Comparison of ENCODE assay signal across 10 cellular contexts in the genomic region with DNA sequence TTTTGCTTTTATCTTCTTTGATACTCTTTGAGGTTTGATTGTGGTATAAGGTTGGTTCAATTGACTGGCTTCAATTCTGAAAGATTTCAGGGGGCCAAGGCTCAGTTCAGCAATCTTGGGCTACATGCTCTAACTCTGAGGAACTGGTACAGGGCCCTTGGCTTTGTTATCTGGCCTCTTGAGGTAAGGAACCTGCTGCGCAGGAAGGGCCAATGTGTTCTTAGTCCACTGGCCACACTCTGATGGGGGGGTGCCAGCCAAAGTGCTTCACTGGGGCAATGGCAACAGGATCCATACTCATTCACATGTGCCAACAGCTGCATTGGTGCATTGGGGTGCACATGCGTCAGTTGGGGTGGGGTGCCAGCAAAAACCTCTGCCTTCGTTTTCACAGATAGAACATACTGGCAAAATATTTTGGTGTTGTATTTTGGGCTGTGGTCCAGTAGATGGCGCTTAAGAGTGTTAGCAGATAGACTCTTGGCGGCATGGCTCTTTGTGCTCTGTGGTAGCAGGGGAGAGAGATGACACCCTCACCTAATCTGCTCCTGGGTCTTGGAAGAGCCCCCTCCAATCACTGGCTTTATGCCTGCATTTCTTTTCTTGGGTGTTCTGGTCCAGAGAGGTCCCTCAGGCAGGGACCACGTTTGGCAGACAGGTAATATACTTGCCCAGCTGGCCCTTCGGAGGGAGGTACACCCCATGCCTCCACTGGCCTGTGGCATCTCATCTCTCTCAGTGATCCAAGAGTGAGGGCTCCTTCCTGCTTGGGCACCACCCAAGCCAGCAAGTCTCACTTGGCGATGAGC. TPM values are rescaled to one million over a fixed set of nuclear protein-coding genes. Genes with fewer than 3 reads are reported as not detected.
DNase-seq lines count a peak whose midpoint lies in the region; ATAC-seq, FAIRE-seq and TF ChIP-seq lines count a peak whose summit lies in the region.
"Had no signal": no experiment of that assay in that cellular context is flagged by ENCODE, and none has a peak within 500 bp of the region (broad histone marks: within the 10 kb centered on the region; RNA-seq: fewer than 3 reads in every experiment).

No MANE protein-coding gene starts in this region.

- TF ChIP-seq POLR2A in H54 (IDR thresholded peaks at IDR 0.05; ENCODE audit: low read depth, low read length) (no peak), thyroid gland (IDR thresholded peaks at IDR 0.05) (no peak)

- peak; percentile 69 for TF ChIP-seq CTCF in fibroblast of mammary gland (conservative IDR thresholded peaks at IDR 0.05; ENCODE audit: control insufficient read depth, insufficient read depth, low read depth, low read length)
- no peak for TF ChIP-seq CTCF in thyroid gland (IDR thresholded peaks at IDR 0.05)

- POLR2A ChIA-PET in CD8-positive, alpha-beta memory T cell (lab: Charles Lee), result no interaction called here

- H3K4me1 ChIP-seq in NT2/D1 (ENCODE audit: insufficient read depth, insufficient read length) (no peaks in the 10 kb centered on the region), thyroid gland (no peaks in the 10 kb centered on the region)
- no peaks in the 10 kb centered on the region for H3K4me1 ChIP-seq in CD8-positive, alpha-beta memory T cell (ENCODE audit: insufficient read depth, low read length)
- H3K4me1 ChIP-seq: heart left ventricle had no signal

- no peaks in the 10 kb centered on the region for H3K36me3 Mint-ChIP-seq in CD8-positive, alpha-beta memory T cell

- no peak overlapping the region for H3K27ac ChIP-seq in CD8-positive, alpha-beta memory T cell (ENCODE audit: low read depth, low read length)
- no peak overlapping the region for H3K27ac ChIP-seq in thyroid gland
- H3K27ac ChIP-seq: heart left ventricle had no signal

- peak; percentile 84 for ATAC-seq in HG02588 (IDR thresholded peaks at IDR 0.05; ENCODE audit: unreplicated experiment)
- ATAC-seq: heart left ventricle had no signal

- CTCF ChIA-PET in CD8-positive, alpha-beta memory T cell (lab: Charles Lee), result no interaction called here

- H3K9me3 ChIP-seq in NT2/D1 (ENCODE audit: insufficient read depth, low read length) (no peaks in the 10 kb centered on the region), thyroid gland (no peaks in the 10 kb centered on the region)
- H3K9me3 ChIP-seq in CD8-positive, alpha-beta memory T cell (ENCODE audit: low read length), result no peaks in the 10 kb centered on the region

- H3K36me3 ChIP-seq in NT2/D1 (ENCODE audit: insufficient read depth, insufficient read length, low read length), result no peaks in the 10 kb centered on the region
- H3K36me3 ChIP-seq in CD8-positive, alpha-beta memory T cell (ENCODE audit: insufficient read depth, low read length), result no peaks in the 10 kb centered on the region
- no peaks in the 10 kb centered on the region for H3K36me3 ChIP-seq in thyroid gland
- H3K36me3 ChIP-seq: heart left ventricle had no signal

- no peak overlapping the region for H3K9ac ChIP-seq in NT2/D1 (ENCODE audit: insufficient read length, low read depth)

- intact Hi-C loops in thyroid gland (cut with DNase I), result no loop called here

- no peaks in the 10 kb centered on the region for H3K27me3 ChIP-seq in NT2/D1 (ENCODE audit: insufficient read depth, insufficient read length)
- H3K27me3 ChIP-seq in CD8-positive, alpha-beta memory T cell (ENCODE audit: insufficient read depth, low read length, poor library complexity, severe bottlenecking), result no peaks in the 10 kb centered on the region
- no peaks in the 10 kb centered on the region for H3K27me3 ChIP-seq in thyroid gland
- H3K27me3 ChIP-seq: heart left ventricle had no signal

- H3K4me1 Mint-ChIP-seq in CD8-positive, alpha-beta memory T cell, result no peaks in the 10 kb centered on the region

- no peak overlapping the region for H3K4me3 Mint-ChIP-seq in CD8-positive, alpha-beta memory T cell

- 49 to 81% methylated on average over 6 to 8 of the region's 8 CpGs for WGBS in thyroid gland, 2 donors

- peaks cover 0 to 5% (median 2%) of the 10 kb centered on the region in 5 donors for H3K9me3 Mint-ChIP-seq in CD8-positive, alpha-beta memory T cell

- peaks cover 0 to 2% of the 10 kb centered on the region in 2 donors for H3K27me3 Mint-ChIP-seq in CD8-positive, alpha-beta memory T cell

- DNase-seq in A172 (ENCODE audit: low spot score) (peak; percentile 22), GM03348 (ENCODE audit: low spot score) (peak; percentile 18), NT2/D1 (ENCODE audit: low read depth, low spot score) (peak; percentile 13), fibroblast of mammary gland (ENCODE audit: low read depth) (peak; percentile 46), H54 (ENCODE audit: insufficient read length, low spot score) (no peak), thyroid gland (no peak)
- DNase-seq in CD8-positive, alpha-beta memory T cell, result no peak

- no peak overlapping the region for H3K27ac Mint-ChIP-seq in CD8-positive, alpha-beta memory T cell

- H3K4me3 ChIP-seq in NT2/D1 (ENCODE audit: insufficient read length, low read depth) (no peak overlapping the region), fibroblast of mammary gland (ENCODE audit: control insufficient read depth, low read depth, low read length) (no peak overlapping the region), thyroid gland (replicated peaks in 1 of 3) (no peak overlapping the region)
- no peak overlapping the region for H3K4me3 ChIP-seq in CD8-positive, alpha-beta memory T cell (ENCODE audit: low read length)
- H3K4me3 ChIP-seq: heart left ventricle had no signal

- FAIRE-seq in H54 (lab: Jason Lieb, UNC), result no peak

RNA-seq across cellular contexts. Expression of gene NDST3, which starts 42.9 kb away (rescaled TPM):
- total RNA-seq in A172 (2014; rRNA removed; shearing (Covaris generic)), result 0.74 and 1.7 TPM in 2 replicates
- not detected for total RNA-seq in CD8-positive, alpha-beta memory T cell
- polyA plus RNA-seq in CD8-positive, alpha-beta memory T cell, result not detected
- total RNA-seq in thyroid gland, result 1 to 10 TPM in 1 of 4 donors, under 1 TPM in 3; 0.11 to 2.4 (median 0.71) TPM
- total RNA-seq: subcutaneous adipose tissue had no signal
- polyA plus RNA-seq: heart left ventricle had no signal

Comparison
In these comparisons a context has a peak if more than half of its experiments do, and no peak if none do; other contexts are left out.
1. DNase-seq: peak in A172 (single experiment), GM03348 (single experiment), NT2/D1 (single experiment) and fibroblast of mammary gland (single experiment); none in CD8-positive, alpha-beta memory T cell (0 of 5), H54 (single experiment) and thyroid gland (0 of 2).